In genomic region chrX:53279296-53280237, GRCh38 we compare ENCODE assay signal across 1 cellular context.
TF ChIP-seq lines count a peak whose summit lies in the region.

No MANE protein-coding gene starts in this region.

TF ChIP-seq in HepG2, 621 proteins besides CTCF, POLR2A, EP300 and RAD21:
- TF ChIP-seq PAXIP1 (CRISPR knock-in tag; conservative IDR thresholded peaks at IDR 0.05) (no peak), ZNF512 (CRISPR knock-in tag; IDR thresholded peaks at IDR 0.05) (0 out of 2 replicates have a peak, but pooled peaks have one; percentile 60)
